Comparison of ENCODE assay signal across 1 cellular context in the genomic region with DNA sequence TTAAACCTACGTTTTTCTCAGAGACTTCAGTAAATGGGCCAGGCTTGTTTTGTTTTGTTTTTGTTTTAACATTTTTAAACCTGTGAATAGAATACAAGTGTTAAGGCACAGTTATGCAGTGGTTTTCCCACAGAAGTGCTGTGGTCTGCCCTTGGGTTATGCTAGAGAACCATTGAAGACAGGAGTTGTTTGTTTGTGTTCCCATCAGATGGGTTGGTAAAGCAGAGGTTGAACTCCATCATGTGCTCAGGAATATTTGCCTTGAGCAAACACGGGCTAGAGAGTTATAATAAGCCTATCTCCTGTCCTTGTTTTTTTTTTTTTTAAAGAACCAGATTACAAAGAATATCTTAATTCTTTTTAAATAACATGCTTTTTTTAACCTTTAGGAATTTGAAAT.
TF ChIP-seq lines count a peak whose summit lies in the region.

No MANE protein-coding gene starts in this region.

TF ChIP-seq in HepG2, 621 proteins besides CTCF, POLR2A, EP300 and RAD21 (continues in another document):
- TF ChIP-seq, protein P1, sequence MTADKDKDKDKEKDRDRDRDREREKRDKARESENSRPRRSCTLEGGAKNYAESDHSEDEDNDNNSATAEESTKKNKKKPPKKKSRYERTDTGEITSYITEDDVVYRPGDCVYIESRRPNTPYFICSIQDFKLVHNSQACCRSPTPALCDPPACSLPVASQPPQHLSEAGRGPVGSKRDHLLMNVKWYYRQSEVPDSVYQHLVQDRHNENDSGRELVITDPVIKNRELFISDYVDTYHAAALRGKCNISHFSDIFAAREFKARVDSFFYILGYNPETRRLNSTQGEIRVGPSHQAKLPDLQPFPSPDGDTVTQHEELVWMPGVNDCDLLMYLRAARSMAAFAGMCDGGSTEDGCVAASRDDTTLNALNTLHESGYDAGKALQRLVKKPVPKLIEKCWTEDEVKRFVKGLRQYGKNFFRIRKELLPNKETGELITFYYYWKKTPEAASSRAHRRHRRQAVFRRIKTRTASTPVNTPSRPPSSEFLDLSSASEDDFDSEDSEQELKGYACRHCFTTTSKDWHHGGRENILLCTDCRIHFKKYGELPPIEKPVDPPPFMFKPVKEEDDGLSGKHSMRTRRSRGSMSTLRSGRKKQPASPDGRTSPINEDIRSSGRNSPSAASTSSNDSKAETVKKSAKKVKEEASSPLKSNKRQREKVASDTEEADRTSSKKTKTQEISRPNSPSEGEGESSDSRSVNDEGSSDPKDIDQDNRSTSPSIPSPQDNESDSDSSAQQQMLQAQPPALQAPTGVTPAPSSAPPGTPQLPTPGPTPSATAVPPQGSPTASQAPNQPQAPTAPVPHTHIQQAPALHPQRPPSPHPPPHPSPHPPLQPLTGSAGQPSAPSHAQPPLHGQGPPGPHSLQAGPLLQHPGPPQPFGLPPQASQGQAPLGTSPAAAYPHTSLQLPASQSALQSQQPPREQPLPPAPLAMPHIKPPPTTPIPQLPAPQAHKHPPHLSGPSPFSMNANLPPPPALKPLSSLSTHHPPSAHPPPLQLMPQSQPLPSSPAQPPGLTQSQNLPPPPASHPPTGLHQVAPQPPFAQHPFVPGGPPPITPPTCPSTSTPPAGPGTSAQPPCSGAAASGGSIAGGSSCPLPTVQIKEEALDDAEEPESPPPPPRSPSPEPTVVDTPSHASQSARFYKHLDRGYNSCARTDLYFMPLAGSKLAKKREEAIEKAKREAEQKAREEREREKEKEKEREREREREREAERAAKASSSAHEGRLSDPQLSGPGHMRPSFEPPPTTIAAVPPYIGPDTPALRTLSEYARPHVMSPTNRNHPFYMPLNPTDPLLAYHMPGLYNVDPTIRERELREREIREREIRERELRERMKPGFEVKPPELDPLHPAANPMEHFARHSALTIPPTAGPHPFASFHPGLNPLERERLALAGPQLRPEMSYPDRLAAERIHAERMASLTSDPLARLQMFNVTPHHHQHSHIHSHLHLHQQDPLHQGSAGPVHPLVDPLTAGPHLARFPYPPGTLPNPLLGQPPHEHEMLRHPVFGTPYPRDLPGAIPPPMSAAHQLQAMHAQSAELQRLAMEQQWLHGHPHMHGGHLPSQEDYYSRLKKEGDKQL (CRISPR knock-in tag; IDR thresholded peaks at IDR 0.05; ENCODE audit: low read depth): 0 out of 2 replicates have a peak, but pooled peaks have one; percentile 16
- peak; percentile 77 for TF ChIP-seq BCL6 (CRISPR knock-in tag; IDR thresholded peaks at IDR 0.05)
- peak; percentile 73; the same call in 1 of the 2 replicates for TF ChIP-seq RXRB (CRISPR knock-in tag; IDR thresholded peaks at IDR 0.05; ENCODE audit: borderline replicate concordance)
- TF ChIP-seq ZKSCAN8 (CRISPR knock-in tag; IDR thresholded peaks at IDR 0.05; ENCODE audit: borderline replicate concordance): 0 out of 2 replicates have a peak, but pooled peaks have one; percentile 59
- peak; percentile 59; the same call in 1 of the 2 replicates for TF ChIP-seq FOXJ3 (CRISPR knock-in tag; IDR thresholded peaks at IDR 0.05; ENCODE audit: borderline replicate concordance)
- peak; percentile 32; the same call in 1 of the 2 replicates for TF ChIP-seq MIER3 (CRISPR knock-in tag; IDR thresholded peaks at IDR 0.05; ENCODE audit: borderline replicate concordance)
- TF ChIP-seq ZNF792 (CRISPR knock-in tag; IDR thresholded peaks at IDR 0.05): peak; percentile 67; the same call in 1 of the 2 replicates
- TF ChIP-seq DPF2 (CRISPR knock-in tag; IDR thresholded peaks at IDR 0.05; ENCODE audit: borderline replicate concordance, low read depth): 0 out of 2 replicates have a peak, but pooled peaks have one; percentile 29
- TF ChIP-seq IRF2 (CRISPR knock-in tag; IDR thresholded peaks at IDR 0.05): 0 out of 2 replicates have a peak, but pooled peaks have one; percentile 31
- TF ChIP-seq ERF (CRISPR knock-in tag; IDR thresholded peaks at IDR 0.05): 0 out of 2 replicates have a peak, but pooled peaks have one; percentile 37
- TF ChIP-seq ASH2L (IDR thresholded peaks at IDR 0.05; ENCODE audit: insufficient read length, low read depth, low read length): peak; percentile 49
- TF ChIP-seq, protein P2, sequence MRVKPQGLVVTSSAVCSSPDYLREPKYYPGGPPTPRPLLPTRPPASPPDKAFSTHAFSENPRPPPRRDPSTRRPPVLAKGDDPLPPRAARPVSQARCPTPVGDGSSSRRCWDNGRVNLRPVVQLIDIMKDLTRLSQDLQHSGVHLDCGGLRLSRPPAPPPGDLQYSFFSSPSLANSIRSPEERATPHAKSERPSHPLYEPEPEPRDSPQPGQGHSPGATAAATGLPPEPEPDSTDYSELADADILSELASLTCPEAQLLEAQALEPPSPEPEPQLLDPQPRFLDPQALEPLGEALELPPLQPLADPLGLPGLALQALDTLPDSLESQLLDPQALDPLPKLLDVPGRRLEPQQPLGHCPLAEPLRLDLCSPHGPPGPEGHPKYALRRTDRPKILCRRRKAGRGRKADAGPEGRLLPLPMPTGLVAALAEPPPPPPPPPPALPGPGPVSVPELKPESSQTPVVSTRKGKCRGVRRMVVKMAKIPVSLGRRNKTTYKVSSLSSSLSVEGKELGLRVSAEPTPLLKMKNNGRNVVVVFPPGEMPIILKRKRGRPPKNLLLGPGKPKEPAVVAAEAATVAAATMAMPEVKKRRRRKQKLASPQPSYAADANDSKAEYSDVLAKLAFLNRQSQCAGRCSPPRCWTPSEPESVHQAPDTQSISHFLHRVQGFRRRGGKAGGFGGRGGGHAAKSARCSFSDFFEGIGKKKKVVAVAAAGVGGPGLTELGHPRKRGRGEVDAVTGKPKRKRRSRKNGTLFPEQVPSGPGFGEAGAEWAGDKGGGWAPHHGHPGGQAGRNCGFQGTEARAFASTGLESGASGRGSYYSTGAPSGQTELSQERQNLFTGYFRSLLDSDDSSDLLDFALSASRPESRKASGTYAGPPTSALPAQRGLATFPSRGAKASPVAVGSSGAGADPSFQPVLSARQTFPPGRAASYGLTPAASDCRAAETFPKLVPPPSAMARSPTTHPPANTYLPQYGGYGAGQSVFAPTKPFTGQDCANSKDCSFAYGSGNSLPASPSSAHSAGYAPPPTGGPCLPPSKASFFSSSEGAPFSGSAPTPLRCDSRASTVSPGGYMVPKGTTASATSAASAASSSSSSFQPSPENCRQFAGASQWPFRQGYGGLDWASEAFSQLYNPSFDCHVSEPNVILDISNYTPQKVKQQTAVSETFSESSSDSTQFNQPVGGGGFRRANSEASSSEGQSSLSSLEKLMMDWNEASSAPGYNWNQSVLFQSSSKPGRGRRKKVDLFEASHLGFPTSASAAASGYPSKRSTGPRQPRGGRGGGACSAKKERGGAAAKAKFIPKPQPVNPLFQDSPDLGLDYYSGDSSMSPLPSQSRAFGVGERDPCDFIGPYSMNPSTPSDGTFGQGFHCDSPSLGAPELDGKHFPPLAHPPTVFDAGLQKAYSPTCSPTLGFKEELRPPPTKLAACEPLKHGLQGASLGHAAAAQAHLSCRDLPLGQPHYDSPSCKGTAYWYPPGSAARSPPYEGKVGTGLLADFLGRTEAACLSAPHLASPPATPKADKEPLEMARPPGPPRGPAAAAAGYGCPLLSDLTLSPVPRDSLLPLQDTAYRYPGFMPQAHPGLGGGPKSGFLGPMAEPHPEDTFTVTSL (CRISPR knock-in tag; IDR thresholded peaks at IDR 0.05; ENCODE audit: borderline replicate concordance): peak; percentile 47; the same call in 1 of the 2 replicates
- peak; percentile 84 for TF ChIP-seq SAP130 (CRISPR knock-in tag; IDR thresholded peaks at IDR 0.05; ENCODE audit: low read depth)
- TF ChIP-seq FOXA1 (IDR thresholded peaks at IDR 0.05): peak; percentile 49; the same call in 1 of the 2 replicates
- peak; percentile 80 for TF ChIP-seq FOXA1 (CRISPR knock-in tag; IDR thresholded peaks at IDR 0.05)
- TF ChIP-seq SOX6 (IDR thresholded peaks at IDR 0.05): no peak
- TF ChIP-seq SOX6 (CRISPR knock-in tag; IDR thresholded peaks at IDR 0.05): peak; percentile 52; the same call in 1 of the 2 replicates
- TF ChIP-seq SKI (IDR thresholded peaks at IDR 0.05; ENCODE audit: partially characterized antibody): peak; percentile 43
- peak; percentile 50; the same call in 1 of the 2 replicates for TF ChIP-seq NFIC (IDR thresholded peaks at IDR 0.05; ENCODE audit: low read length)
- peak; percentile 61 for TF ChIP-seq MED1 (CRISPR knock-in tag; IDR thresholded peaks at IDR 0.05)
- 0 out of 2 replicates have a peak, but pooled peaks have one; percentile 18 for TF ChIP-seq ZSCAN31 (CRISPR knock-in tag; IDR thresholded peaks at IDR 0.05; ENCODE audit: low read depth)
- TF ChIP-seq HDAC2 (CRISPR knock-in tag; IDR thresholded peaks at IDR 0.05): peak; percentile 69
- peak; percentile 53; the same call in 1 of the 2 replicates for TF ChIP-seq KDM6A (CRISPR knock-in tag; IDR thresholded peaks at IDR 0.05; ENCODE audit: low read depth)
- no peak for TF ChIP-seq PHB2 (IDR thresholded peaks at IDR 0.05; ENCODE audit: partially characterized antibody)
- TF ChIP-seq, protein P3, sequence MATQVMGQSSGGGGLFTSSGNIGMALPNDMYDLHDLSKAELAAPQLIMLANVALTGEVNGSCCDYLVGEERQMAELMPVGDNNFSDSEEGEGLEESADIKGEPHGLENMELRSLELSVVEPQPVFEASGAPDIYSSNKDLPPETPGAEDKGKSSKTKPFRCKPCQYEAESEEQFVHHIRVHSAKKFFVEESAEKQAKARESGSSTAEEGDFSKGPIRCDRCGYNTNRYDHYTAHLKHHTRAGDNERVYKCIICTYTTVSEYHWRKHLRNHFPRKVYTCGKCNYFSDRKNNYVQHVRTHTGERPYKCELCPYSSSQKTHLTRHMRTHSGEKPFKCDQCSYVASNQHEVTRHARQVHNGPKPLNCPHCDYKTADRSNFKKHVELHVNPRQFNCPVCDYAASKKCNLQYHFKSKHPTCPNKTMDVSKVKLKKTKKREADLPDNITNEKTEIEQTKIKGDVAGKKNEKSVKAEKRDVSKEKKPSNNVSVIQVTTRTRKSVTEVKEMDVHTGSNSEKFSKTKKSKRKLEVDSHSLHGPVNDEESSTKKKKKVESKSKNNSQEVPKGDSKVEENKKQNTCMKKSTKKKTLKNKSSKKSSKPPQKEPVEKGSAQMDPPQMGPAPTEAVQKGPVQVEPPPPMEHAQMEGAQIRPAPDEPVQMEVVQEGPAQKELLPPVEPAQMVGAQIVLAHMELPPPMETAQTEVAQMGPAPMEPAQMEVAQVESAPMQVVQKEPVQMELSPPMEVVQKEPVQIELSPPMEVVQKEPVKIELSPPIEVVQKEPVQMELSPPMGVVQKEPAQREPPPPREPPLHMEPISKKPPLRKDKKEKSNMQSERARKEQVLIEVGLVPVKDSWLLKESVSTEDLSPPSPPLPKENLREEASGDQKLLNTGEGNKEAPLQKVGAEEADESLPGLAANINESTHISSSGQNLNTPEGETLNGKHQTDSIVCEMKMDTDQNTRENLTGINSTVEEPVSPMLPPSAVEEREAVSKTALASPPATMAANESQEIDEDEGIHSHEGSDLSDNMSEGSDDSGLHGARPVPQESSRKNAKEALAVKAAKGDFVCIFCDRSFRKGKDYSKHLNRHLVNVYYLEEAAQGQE (IDR thresholded peaks at IDR 0.05; ENCODE audit: borderline replicate concordance in 1 of 2, low read depth in 1 of 2, low read length in 2 of 2): no peak
- TF ChIP-seq SOX13 (IDR thresholded peaks at IDR 0.05): no peak
- TF ChIP-seq SOX13 (CRISPR knock-in tag; conservative IDR thresholded peaks at IDR 0.05 in 1 of 2, IDR thresholded peaks at IDR 0.05 in 1 of 2): peak in 1 of 2 experiments; percentile 85; a peak in 2 of 4 replicates
- TF ChIP-seq, protein P4, sequence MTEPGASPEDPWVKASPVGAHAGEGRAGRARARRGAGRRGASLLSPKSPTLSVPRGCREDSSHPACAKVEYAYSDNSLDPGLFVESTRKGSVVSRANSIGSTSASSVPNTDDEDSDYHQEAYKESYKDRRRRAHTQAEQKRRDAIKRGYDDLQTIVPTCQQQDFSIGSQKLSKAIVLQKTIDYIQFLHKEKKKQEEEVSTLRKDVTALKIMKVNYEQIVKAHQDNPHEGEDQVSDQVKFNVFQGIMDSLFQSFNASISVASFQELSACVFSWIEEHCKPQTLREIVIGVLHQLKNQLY (CRISPR knock-in tag; IDR thresholded peaks at IDR 0.05): peak; percentile 33; the same call in 1 of the 2 replicates
- TF ChIP-seq TBX2 (CRISPR knock-in tag; IDR thresholded peaks at IDR 0.05; ENCODE audit: borderline replicate concordance): 0 out of 2 replicates have a peak, but pooled peaks have one; percentile 27
- 0 out of 2 replicates have a peak, but pooled peaks have one; percentile 33 for TF ChIP-seq KAT8 (CRISPR knock-in tag; IDR thresholded peaks at IDR 0.05)
- 0 out of 2 replicates have a peak, but pooled peaks have one; percentile 21 for TF ChIP-seq ZFP1 (CRISPR knock-in tag; IDR thresholded peaks at IDR 0.05)
- no peak for TF ChIP-seq CREB1 (IDR thresholded peaks at IDR 0.05)
- 0 out of 2 replicates have a peak, but pooled peaks have one; percentile 21 for TF ChIP-seq CREB1 (CRISPR knock-in tag; IDR thresholded peaks at IDR 0.05)
- TF ChIP-seq TEAD3 (CRISPR knock-in tag; optimal IDR thresholded peaks at IDR 0.05; ENCODE audit: borderline replicate concordance): peak; percentile 71
- 0 out of 2 replicates have a peak, but pooled peaks have one; percentile 20 for TF ChIP-seq MIER2 (CRISPR knock-in tag; IDR thresholded peaks at IDR 0.05)
- TF ChIP-seq, protein P5, sequence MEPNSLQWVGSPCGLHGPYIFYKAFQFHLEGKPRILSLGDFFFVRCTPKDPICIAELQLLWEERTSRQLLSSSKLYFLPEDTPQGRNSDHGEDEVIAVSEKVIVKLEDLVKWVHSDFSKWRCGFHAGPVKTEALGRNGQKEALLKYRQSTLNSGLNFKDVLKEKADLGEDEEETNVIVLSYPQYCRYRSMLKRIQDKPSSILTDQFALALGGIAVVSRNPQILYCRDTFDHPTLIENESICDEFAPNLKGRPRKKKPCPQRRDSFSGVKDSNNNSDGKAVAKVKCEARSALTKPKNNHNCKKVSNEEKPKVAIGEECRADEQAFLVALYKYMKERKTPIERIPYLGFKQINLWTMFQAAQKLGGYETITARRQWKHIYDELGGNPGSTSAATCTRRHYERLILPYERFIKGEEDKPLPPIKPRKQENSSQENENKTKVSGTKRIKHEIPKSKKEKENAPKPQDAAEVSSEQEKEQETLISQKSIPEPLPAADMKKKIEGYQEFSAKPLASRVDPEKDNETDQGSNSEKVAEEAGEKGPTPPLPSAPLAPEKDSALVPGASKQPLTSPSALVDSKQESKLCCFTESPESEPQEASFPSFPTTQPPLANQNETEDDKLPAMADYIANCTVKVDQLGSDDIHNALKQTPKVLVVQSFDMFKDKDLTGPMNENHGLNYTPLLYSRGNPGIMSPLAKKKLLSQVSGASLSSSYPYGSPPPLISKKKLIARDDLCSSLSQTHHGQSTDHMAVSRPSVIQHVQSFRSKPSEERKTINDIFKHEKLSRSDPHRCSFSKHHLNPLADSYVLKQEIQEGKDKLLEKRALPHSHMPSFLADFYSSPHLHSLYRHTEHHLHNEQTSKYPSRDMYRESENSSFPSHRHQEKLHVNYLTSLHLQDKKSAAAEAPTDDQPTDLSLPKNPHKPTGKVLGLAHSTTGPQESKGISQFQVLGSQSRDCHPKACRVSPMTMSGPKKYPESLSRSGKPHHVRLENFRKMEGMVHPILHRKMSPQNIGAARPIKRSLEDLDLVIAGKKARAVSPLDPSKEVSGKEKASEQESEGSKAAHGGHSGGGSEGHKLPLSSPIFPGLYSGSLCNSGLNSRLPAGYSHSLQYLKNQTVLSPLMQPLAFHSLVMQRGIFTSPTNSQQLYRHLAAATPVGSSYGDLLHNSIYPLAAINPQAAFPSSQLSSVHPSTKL (CRISPR knock-in tag; IDR thresholded peaks at IDR 0.05): peak; percentile 88
- peak; percentile 49; the same call in 1 of the 2 replicates for TF ChIP-seq ETV5 (CRISPR knock-in tag; IDR thresholded peaks at IDR 0.05; ENCODE audit: borderline replicate concordance)
